9 cellular contexts compared by ENCODE assay signal in genomic region chr19:49145485-49146407, GRCh38. TPM values are rescaled to one million over a fixed set of nuclear protein-coding genes. Genes with fewer than 3 reads are reported as not detected.
DNase-seq lines count a peak whose midpoint lies in the region; ATAC-seq and TF ChIP-seq lines count a peak whose summit lies in the region.
"Had no signal": no experiment of that assay in that cellular context is flagged by ENCODE, and none has a peak within 500 bp of the region (broad histone marks: within the 10 kb centered on the region; RNA-seq: fewer than 3 reads in every experiment).

No MANE protein-coding gene starts in this region.

- H3K36me3 ChIP-seq in DND-41 (ENCODE audit: insufficient read depth, low read length) (peaks cover 11% of the 10 kb centered on the region; the same call in 1 of the 2 replicates), smooth muscle cell (ENCODE audit: low read depth) (no peaks in the 10 kb centered on the region)

- peak; percentile 68 for DNase-seq in DND-41
- peak; percentile 33 for DNase-seq in LoVo (ENCODE audit: low spot score)
- peak; percentile 95 for DNase-seq in UCSD-AML1 (lab: John Stamatoyannopoulos, UW; ENCODE audit: unreplicated experiment)
- peak; percentile 57 for DNase-seq in brain pericyte (ENCODE audit: low read depth, low spot score)
- DNase-seq in smooth muscle cell (lab: John Stamatoyannopoulos, UW; ENCODE audit: unreplicated experiment) = peak; percentile 83
- DNase-seq in mesenteric fat pad (ENCODE audit: low spot score) = no peak

- H3K9ac ChIP-seq in DND-41 (ENCODE audit: low read depth, low read length) (no peak overlapping the region), smooth muscle cell (ENCODE audit: low read depth) (no peak overlapping the region)

- H3K27me3 ChIP-seq in DND-41 (ENCODE audit: insufficient read depth, low read length, poor library complexity) = no peaks in the 10 kb centered on the region
- H3K27me3 ChIP-seq in smooth muscle cell (ENCODE audit: low read depth) = no peaks in the 10 kb centered on the region

- H3K4me2 ChIP-seq in DND-41 (ENCODE audit: insufficient read depth, low read length) (no peak overlapping the region), smooth muscle cell (peak overlapping the region; percentile 78)

- peak; percentile 87 for TF ChIP-seq CTCF in DND-41 (IDR thresholded peaks at IDR 0.05; ENCODE audit: borderline replicate concordance, extremely low read depth, low read length, poor library complexity, severe bottlenecking)
- peak; percentile 93 for TF ChIP-seq CTCF in smooth muscle cell (IDR thresholded peaks at IDR 0.05; ENCODE audit: borderline replicate concordance, insufficient read depth, poor library complexity, severe bottlenecking)

- peak overlapping the region; percentile 49 for H3K27ac ChIP-seq in DND-41 (ENCODE audit: low read length)
- no peak overlapping the region for H3K27ac ChIP-seq in smooth muscle cell (ENCODE audit: low read depth)

- H3K9me3 ChIP-seq in DND-41 (ENCODE audit: insufficient read depth, low read length, severe bottlenecking) (no peaks in the 10 kb centered on the region), iPS-18c (ENCODE audit: control insufficient read depth, insufficient read depth, low read length) (no peaks in the 10 kb centered on the region), smooth muscle cell (replicated peaks; ENCODE audit: low read depth) (no peaks in the 10 kb centered on the region)

- peaks cover 18% of the 10 kb centered on the region for H3K4me1 ChIP-seq in DND-41 (ENCODE audit: insufficient read depth, low read length)
- H3K4me1 ChIP-seq in smooth muscle cell (ENCODE audit: low read depth) = peaks cover 10% of the 10 kb centered on the region

- H3K4me3 ChIP-seq in DND-41 (ENCODE audit: low read depth in 1 of 2, low read length in 2 of 2) (no peak overlapping the region), iPS-18c (ENCODE audit: insufficient read depth, low read depth, low read length) (peak overlapping the region; percentile 42; the same call in 1 of the 2 replicates), smooth muscle cell (peak overlapping the region; percentile 35)

- H4K20me1 ChIP-seq in DND-41 (ENCODE audit: insufficient read depth, low read length) (peaks cover 2% of the 10 kb centered on the region; the same call in 1 of the 2 replicates), smooth muscle cell (ENCODE audit: low read depth) (no peaks in the 10 kb centered on the region)

- H3K79me2 ChIP-seq in DND-41 (ENCODE audit: insufficient read depth, low read length) (no peaks in the 10 kb centered on the region), smooth muscle cell (ENCODE audit: low read depth) (no peaks in the 10 kb centered on the region)

- peak; percentile 69 for ATAC-seq in DND-41 (ENCODE audit: insufficient read depth, low read depth)
- ATAC-seq in GM21576 (IDR thresholded peaks at IDR 0.05; ENCODE audit: unreplicated experiment) = no peak

- 12% methylated on average over 24 of the region's 31 CpGs for WGBS in smooth muscle cell (ENCODE audit: low lambda C conversion rate)

- H2AFZ ChIP-seq in DND-41 (ENCODE audit: low read depth, low read length) = peak overlapping the region; percentile 68
- H2AFZ ChIP-seq in smooth muscle cell (ENCODE audit: low read depth) = no peak overlapping the region

- peaks cover 6% of the 10 kb centered on the region for H3F3A ChIP-seq in smooth muscle cell (ENCODE audit: low read depth)

RNA-seq across cellular contexts. Expression of gene HRC, which starts 9.4 kb away (rescaled TPM):
- total RNA-seq in smooth muscle cell = 1.1 TPM in 1 of 2 replicates, not detected in the other
- polyA plus RNA-seq in smooth muscle cell = 0.06 and 0.84 TPM in 2 replicates
- 1.3 TPM for total RNA-seq in mesenteric fat pad
- total RNA-seq: glomerular endothelial cell had no signal

RNA-seq across cellular contexts. Expression of gene TRPM4, which starts 11.8 kb away (rescaled TPM):
- 15.0 and 27.7 TPM in 2 replicates for total RNA-seq in smooth muscle cell
- 32.1 and 47.0 TPM in 2 replicates for polyA plus RNA-seq in smooth muscle cell
- 17.0 TPM for total RNA-seq in mesenteric fat pad

RNA-seq across cellular contexts. Expression of gene PPFIA3, which starts 26.4 kb away (rescaled TPM):
- total RNA-seq in smooth muscle cell (3.2 and 10.9 TPM in 2 replicates), mesenteric fat pad (3.1 TPM)
- polyA plus RNA-seq in smooth muscle cell = 16.3 and 20.3 TPM in 2 replicates

RNA-seq across cellular contexts. Expression of gene C19orf73, which starts 26.8 kb away (rescaled TPM):
- total RNA-seq in smooth muscle cell (0.54 and 2.9 TPM in 2 replicates), mesenteric fat pad (not detected)
- 0.74 and 1.7 TPM in 2 replicates for polyA plus RNA-seq in smooth muscle cell

RNA-seq across cellular contexts. Expression of gene LIN7B, which starts 31.6 kb away (rescaled TPM):
- 11.7 and 16.5 TPM in 2 replicates for total RNA-seq in smooth muscle cell
- polyA plus RNA-seq in smooth muscle cell = 24.7 and 30.7 TPM in 2 replicates
- total RNA-seq in mesenteric fat pad = 4.2 TPM

Comparison
In these comparisons a context has a peak if more than half of its experiments do, and no peak if none do; other contexts are left out.
1. H3K4me3 ChIP-seq: peak in iPS-18c (single experiment) and smooth muscle cell (single experiment); none in DND-41 (0 of 2).